ENCODE assay signal across 10 cellular contexts in genomic region chr6:34437644-34437970, GRCh38. TPM values are rescaled to one million over a fixed set of nuclear protein-coding genes. Genes with fewer than 3 reads are reported as not detected.
"Had no signal": no experiment of that assay in that cellular context is flagged by ENCODE, and none has a peak within 500 bp of the region (broad histone marks: within the 10 kb centered on the region; RNA-seq: fewer than 3 reads in every experiment).

No MANE protein-coding gene starts in this region.

- H2AFZ ChIP-seq: GM23248 had no signal

- H3K9me3 ChIP-seq: HAP-1 had no signal

- H3K27me3 Mint-ChIP-seq: IgD-negative memory B cell had no signal

- H3K9ac ChIP-seq: GM23248 had no signal

- H3K4me3 ChIP-seq: GM23248, HAP-1 had no signal

- H3K27ac Mint-ChIP-seq: HFFc6 had no signal

- ATAC-seq: HCT116 had no signal

- FAIRE-seq: HTR-8/SVneo had no signal

- H3K27ac ChIP-seq: GM23248 had no signal

- H3K36me3 ChIP-seq: HAP-1 had no signal

- H3K36me3 Mint-ChIP-seq: IgD-negative memory B cell had no signal

- H3K4me1 ChIP-seq: HAP-1 had no signal

- DNase-seq: GM23248, GOT3, H7, HFFc6, KBM-7 had no signal

- H3K4me3 Mint-ChIP-seq: HFFc6, IgD-negative memory B cell had no signal

RNA-seq across cellular contexts. Expression of gene PACSIN1, which starts 28.3 kb away (rescaled TPM):
- total RNA-seq: GM23248, H4, HFFc6 had no signal
- polyA plus RNA-seq: GM23248, IgD-negative memory B cell had no signal
